1 cellular context compared by ENCODE assay signal in the genomic region with DNA sequence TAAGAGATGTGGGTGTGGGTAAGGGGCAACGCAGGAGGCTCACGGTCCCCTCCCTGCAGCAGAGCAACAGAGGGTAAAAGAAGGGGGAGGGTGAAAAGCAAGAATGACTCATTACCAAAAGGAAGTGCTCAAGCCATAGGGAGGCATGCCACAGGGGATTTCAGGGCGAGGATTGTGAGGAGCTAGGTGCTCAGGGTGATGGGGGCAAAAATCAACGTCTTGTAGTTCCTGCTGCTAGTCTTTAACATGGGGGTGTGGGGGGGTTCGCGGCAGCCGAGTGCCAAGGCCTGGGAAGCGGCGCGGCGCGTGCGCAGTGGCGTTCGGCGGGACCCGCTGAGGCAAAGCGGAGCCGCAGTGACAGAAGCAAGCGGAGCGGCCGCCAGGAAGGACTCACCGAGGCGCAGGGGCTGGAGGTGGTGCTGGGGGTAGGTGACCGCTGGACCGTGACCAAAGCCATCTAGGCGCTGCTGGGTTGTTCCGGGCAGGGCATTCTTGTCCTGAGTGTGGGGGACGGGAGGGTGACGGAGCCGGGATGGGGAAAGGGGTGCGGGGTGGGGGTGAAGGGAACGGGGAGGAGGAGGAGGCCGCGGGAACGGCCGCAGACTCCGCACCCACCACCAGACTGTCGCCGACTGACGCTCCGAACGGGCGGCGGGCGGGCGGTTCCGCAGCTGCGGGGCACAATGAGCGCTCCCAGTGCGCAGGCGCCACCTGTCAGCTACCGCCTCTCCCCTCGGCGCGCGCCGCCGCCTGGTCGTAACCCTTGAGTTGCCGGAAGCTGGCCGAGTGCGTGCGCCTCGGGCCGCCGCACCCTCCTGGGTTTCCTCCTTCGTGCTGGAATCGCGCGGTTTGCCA.
TF ChIP-seq lines count a peak whose summit lies in the region.

A gene with protein sequence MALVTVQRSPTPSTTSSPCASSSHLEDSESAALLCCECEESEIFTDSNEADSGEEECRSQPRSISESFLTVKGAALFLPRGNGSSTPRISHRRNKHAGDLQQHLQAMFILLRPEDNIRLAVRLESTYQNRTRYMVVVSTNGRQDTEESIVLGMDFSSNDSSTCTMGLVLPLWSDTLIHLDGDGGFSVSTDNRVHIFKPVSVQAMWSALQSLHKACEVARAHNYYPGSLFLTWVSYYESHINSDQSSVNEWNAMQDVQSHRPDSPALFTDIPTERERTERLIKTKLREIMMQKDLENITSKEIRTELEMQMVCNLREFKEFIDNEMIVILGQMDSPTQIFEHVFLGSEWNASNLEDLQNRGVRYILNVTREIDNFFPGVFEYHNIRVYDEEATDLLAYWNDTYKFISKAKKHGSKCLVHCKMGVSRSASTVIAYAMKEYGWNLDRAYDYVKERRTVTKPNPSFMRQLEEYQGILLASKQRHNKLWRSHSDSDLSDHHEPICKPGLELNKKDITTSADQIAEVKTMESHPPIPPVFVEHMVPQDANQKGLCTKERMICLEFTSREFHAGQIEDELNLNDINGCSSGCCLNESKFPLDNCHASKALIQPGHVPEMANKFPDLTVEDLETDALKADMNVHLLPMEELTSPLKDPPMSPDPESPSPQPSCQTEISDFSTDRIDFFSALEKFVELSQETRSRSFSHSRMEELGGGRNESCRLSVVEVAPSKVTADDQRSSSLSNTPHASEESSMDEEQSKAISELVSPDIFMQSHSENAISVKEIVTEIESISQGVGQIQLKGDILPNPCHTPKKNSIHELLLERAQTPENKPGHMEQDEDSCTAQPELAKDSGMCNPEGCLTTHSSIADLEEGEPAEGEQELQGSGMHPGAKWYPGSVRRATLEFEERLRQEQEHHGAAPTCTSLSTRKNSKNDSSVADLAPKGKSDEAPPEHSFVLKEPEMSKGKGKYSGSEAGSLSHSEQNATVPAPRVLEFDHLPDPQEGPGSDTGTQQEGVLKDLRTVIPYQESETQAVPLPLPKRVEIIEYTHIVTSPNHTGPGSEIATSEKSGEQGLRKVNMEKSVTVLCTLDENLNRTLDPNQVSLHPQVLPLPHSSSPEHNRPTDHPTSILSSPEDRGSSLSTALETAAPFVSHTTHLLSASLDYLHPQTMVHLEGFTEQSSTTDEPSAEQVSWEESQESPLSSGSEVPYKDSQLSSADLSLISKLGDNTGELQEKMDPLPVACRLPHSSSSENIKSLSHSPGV (N-terminal part only) (minus strand): TSS at position 685 of the 855 bp plus-strand sequence. CDS start 228 bp downstream, at position 457.

TF ChIP-seq in K562, 482 proteins besides CTCF, POLR2A, EP300 and RAD21 (continued from another document and continues in another):
- TF ChIP-seq JUN (IDR thresholded peaks at IDR 0.05; ENCODE audit: borderline replicate concordance, low read depth, low read length) (no peak), JUN (CRISPR knock-in tag; IDR thresholded peaks at IDR 0.05; ENCODE audit: borderline replicate concordance) (no peak), ZNF274 (IDR thresholded peaks at IDR 0.05; ENCODE audit: borderline replicate concordance, low read depth, low read length) (no peak), POLR3G (IDR thresholded peaks at IDR 0.05; ENCODE audit: extremely low read depth, insufficient read length, insufficient replicate concordance) (no peak), ZNF583 (CRISPR knock-in tag; IDR thresholded peaks at IDR 0.05) (no peak), TGIF2 (CRISPR knock-in tag; IDR thresholded peaks at IDR 0.05) (no peak), EWSR1 (IDR thresholded peaks at IDR 0.05; ENCODE audit: borderline replicate concordance, low read depth, partially characterized antibody) (no peak), HDGF (IDR thresholded peaks at IDR 0.05) (peak; percentile 8; the same call in 1 of the 2 replicates), HEY1 (CRISPR knock-in tag; IDR thresholded peaks at IDR 0.05; ENCODE audit: borderline replicate concordance) (no peak), NR2C2 (CRISPR knock-in tag; IDR thresholded peaks at IDR 0.05) (no peak), NR2C2 (tag; IDR thresholded peaks at IDR 0.05) (no peak), CREBBP (IDR thresholded peaks at IDR 0.05; ENCODE audit: low read depth, low read length) (no peak), CBX2 (IDR thresholded peaks at IDR 0.05; ENCODE audit: insufficient read depth, low read length, poor library complexity, severe bottlenecking) (no peak), TCF7 (IDR thresholded peaks at IDR 0.05; ENCODE audit: borderline replicate concordance) (no peak), ZBTB7A (IDR thresholded peaks at IDR 0.05; ENCODE audit: borderline replicate concordance, control insufficient read depth, low read depth, low read length) (0 out of 2 replicates have a peak, but pooled peaks have one; percentile 31), PHF8 (IDR thresholded peaks at IDR 0.05; ENCODE audit: borderline replicate concordance, low read length) (peak; percentile 47; the same call in 1 of the 2 replicates), CSDE1 (IDR thresholded peaks at IDR 0.05) (no peak), ZNF140 (CRISPR knock-in tag; IDR thresholded peaks at IDR 0.05) (no peak), ZNF133 (CRISPR knock-in tag; IDR thresholded peaks at IDR 0.05) (no peak), CC2D1A (IDR thresholded peaks at IDR 0.05) (no peak), ZBTB17 (CRISPR knock-in tag; IDR thresholded peaks at IDR 0.05) (no peak), IRF2 (CRISPR knock-in tag; IDR thresholded peaks at IDR 0.05) (no peak), ZNF76 (CRISPR knock-in tag; IDR thresholded peaks at IDR 0.05; ENCODE audit: borderline replicate concordance) (no peak), RFX1 (IDR thresholded peaks at IDR 0.05) (no peak), NFIC (IDR thresholded peaks at IDR 0.05) (no peak), DIDO1 (tag; IDR thresholded peaks at IDR 0.05; ENCODE audit: low read depth) (no peak), TFAM (CRISPR knock-in tag; conservative IDR thresholded peaks at IDR 0.05) (no peak), ZNF354B (CRISPR knock-in tag; IDR thresholded peaks at IDR 0.05) (no peak), NFRKB (IDR thresholded peaks at IDR 0.05; ENCODE audit: low read depth) (peak; percentile 60; the same call in 1 of the 2 replicates), FOXP1 (CRISPR knock-in tag; IDR thresholded peaks at IDR 0.05) (no peak; the same call in 1 of the 2 replicates), ARNT (IDR thresholded peaks at IDR 0.05) (no peak), CBFB (CRISPR knock-in tag; IDR thresholded peaks at IDR 0.05) (no peak), FOXJ2 (tag; IDR thresholded peaks at IDR 0.05) (no peak), ZNF23 (CRISPR knock-in tag; IDR thresholded peaks at IDR 0.05) (no peak), CHD1 (IDR thresholded peaks at IDR 0.05; ENCODE audit: low read length) (no peak), NEUROD1 (IDR thresholded peaks at IDR 0.05; ENCODE audit: borderline replicate concordance, low read depth, low read length, partially characterized antibody) (no peak), TAF7 (tag; IDR thresholded peaks at IDR 0.05) (no peak), HIVEP1 (CRISPR knock-in tag; IDR thresholded peaks at IDR 0.05) (0 out of 2 replicates have a peak, but pooled peaks have one; percentile 62), NBN (IDR thresholded peaks at IDR 0.05; ENCODE audit: low read depth) (no peak)
- TF ChIP-seq, protein P1, sequence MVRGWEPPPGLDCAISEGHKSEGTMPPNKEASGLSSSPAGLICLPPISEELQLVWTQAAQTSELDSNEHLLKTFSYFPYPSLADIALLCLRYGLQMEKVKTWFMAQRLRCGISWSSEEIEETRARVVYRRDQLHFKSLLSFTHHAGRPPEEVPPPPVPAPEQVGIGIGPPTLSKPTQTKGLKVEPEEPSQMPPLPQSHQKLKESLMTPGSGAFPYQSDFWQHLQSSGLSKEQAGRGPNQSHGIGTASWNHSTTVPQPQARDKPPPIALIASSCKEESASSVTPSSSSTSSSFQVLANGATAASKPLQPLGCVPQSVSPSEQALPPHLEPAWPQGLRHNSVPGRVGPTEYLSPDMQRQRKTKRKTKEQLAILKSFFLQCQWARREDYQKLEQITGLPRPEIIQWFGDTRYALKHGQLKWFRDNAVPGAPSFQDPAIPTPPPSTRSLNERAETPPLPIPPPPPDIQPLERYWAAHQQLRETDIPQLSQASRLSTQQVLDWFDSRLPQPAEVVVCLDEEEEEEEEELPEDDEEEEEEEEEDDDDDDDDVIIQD (CRISPR knock-in tag; IDR thresholded peaks at IDR 0.05): no peak
- TF ChIP-seq, protein P2, sequence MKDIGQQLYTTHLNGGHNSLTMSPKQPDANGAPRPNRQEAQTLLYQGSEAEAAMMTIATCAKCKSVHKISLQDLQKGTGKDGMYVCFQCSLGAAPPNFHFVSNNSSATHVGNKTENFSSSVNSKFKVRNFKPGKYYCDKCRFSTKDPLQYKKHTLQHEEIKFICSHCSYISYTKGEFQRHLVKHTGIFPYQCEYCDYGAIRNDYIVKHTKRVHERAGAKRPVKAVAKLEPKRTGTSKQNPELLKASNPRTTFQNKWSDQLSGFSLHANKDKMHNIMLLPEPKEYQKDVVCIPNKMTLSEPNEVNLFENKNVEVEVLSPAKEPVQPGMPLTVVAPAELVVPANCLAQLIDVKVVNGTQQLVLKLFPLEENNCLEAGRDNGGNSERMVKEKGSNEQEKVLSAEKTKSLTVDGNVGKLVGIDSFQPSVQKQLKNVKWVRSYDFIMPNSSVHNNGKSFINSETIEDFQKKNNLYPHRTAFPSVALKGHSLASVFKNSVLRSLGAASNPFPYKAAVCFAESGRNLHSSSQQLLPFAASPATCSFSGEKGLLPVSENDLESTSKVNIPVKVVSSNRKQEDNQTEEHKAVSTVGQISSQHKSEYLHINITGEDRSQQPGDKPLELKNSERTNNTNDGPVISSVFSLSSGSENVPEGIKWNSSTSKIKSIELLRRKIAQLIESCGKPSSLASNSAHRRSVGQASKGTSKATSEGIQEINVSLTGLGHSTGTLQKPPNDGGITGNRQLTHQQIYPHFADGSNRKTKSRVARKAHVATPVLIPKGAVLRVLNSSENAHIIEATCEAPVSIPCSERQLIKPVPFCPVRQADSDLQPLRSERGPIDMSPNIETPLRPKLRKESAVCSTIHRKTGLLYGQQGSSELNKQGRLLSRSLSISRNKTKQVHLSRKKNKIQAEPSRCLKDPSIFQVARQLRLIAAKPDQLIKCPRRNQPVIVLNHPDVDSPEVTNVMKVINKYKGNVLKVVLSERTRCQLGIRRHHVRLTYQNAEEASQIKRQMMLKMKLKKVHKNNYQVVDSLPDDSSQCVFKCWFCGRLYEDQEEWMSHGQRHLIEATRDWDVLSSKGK (CRISPR knock-in tag; IDR thresholded peaks at IDR 0.05): no peak
- TF ChIP-seq, protein P3, sequence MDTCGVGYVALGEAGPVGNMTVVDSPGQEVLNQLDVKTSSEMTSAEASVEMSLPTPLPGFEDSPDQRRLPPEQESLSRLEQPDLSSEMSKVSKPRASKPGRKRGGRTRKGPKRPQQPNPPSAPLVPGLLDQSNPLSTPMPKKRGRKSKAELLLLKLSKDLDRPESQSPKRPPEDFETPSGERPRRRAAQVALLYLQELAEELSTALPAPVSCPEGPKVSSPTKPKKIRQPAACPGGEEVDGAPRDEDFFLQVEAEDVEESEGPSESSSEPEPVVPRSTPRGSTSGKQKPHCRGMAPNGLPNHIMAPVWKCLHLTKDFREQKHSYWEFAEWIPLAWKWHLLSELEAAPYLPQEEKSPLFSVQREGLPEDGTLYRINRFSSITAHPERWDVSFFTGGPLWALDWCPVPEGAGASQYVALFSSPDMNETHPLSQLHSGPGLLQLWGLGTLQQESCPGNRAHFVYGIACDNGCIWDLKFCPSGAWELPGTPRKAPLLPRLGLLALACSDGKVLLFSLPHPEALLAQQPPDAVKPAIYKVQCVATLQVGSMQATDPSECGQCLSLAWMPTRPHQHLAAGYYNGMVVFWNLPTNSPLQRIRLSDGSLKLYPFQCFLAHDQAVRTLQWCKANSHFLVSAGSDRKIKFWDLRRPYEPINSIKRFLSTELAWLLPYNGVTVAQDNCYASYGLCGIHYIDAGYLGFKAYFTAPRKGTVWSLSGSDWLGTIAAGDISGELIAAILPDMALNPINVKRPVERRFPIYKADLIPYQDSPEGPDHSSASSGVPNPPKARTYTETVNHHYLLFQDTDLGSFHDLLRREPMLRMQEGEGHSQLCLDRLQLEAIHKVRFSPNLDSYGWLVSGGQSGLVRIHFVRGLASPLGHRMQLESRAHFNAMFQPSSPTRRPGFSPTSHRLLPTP (IDR thresholded peaks at IDR 0.05; ENCODE audit: borderline replicate concordance, extremely low read depth, insufficient read length): no peak
- TF ChIP-seq, protein P4, sequence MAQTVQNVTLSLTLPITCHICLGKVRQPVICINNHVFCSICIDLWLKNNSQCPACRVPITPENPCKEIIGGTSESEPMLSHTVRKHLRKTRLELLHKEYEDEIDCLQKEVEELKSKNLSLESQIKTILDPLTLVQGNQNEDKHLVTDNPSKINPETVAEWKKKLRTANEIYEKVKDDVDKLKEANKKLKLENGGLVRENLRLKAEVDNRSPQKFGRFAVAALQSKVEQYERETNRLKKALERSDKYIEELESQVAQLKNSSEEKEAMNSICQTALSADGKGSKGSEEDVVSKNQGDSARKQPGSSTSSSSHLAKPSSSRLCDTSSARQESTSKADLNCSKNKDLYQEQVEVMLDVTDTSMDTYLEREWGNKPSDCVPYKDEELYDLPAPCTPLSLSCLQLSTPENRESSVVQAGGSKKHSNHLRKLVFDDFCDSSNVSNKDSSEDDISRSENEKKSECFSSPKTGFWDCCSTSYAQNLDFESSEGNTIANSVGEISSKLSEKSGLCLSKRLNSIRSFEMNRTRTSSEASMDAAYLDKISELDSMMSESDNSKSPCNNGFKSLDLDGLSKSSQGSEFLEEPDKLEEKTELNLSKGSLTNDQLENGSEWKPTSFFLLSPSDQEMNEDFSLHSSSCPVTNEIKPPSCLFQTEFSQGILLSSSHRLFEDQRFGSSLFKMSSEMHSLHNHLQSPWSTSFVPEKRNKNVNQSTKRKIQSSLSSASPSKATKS (CRISPR knock-in tag; IDR thresholded peaks at IDR 0.05): no peak
- TF ChIP-seq, protein P5, sequence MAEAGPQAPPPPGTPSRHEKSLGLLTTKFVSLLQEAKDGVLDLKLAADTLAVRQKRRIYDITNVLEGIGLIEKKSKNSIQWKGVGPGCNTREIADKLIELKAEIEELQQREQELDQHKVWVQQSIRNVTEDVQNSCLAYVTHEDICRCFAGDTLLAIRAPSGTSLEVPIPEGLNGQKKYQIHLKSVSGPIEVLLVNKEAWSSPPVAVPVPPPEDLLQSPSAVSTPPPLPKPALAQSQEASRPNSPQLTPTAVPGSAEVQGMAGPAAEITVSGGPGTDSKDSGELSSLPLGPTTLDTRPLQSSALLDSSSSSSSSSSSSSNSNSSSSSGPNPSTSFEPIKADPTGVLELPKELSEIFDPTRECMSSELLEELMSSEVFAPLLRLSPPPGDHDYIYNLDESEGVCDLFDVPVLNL (CRISPR knock-in tag; IDR thresholded peaks at IDR 0.05; ENCODE audit: low read depth): no peak
- TF ChIP-seq, protein P6, sequence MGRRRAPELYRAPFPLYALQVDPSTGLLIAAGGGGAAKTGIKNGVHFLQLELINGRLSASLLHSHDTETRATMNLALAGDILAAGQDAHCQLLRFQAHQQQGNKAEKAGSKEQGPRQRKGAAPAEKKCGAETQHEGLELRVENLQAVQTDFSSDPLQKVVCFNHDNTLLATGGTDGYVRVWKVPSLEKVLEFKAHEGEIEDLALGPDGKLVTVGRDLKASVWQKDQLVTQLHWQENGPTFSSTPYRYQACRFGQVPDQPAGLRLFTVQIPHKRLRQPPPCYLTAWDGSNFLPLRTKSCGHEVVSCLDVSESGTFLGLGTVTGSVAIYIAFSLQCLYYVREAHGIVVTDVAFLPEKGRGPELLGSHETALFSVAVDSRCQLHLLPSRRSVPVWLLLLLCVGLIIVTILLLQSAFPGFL (CRISPR knock-in tag; IDR thresholded peaks at IDR 0.05): no peak
